In the genomic region with DNA sequence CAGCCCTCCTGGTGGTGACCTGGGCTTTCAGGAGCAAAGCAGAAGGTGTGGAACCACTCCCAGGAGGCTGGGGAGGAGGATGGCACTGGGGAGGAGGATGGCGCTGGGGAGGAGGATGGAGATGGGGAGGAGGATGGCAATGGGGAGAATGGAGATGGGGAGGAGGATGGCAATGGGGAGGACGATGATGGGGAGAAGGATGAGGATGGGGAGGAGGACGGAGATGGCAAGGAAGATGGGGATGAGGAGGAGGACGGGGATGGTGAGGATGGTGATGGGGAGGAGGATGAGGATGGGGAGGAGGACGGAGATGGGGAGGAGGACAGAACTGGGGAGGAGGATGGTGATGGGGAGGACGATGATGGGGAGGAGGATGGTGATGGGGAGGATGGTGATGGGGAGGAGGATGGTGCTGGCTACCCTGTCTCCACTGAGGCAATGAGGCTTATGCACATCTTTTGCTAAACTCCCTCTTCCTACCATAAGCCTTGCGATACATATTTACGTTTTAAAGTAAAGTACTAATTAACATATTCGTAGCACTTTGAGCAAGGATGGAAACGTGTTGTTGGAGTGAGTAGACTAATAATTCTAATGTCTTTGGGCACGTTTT, we compare ENCODE assay signal across 23 cellular contexts. TPM values are rescaled to one million over a fixed set of nuclear protein-coding genes. Genes with fewer than 3 reads are reported as not detected.
DNase-seq lines count a peak whose midpoint lies in the region; ATAC-seq, FAIRE-seq and TF ChIP-seq lines count a peak whose summit lies in the region.
"Had no signal": no experiment of that assay in that cellular context is flagged by ENCODE, and none has a peak within 500 bp of the region (broad histone marks: within the 10 kb centered on the region; RNA-seq: fewer than 3 reads in every experiment).

No MANE protein-coding gene starts in this region.

- H3K4ac ChIP-seq in neuronal stem cell (ENCODE audit: low read length) = no peak overlapping the region

- peaks cover 6 to 74% of the 10 kb centered on the region in 2 experiments for H3K27me3 ChIP-seq in HepG2 (ENCODE audit: control insufficient read depth in 1 of 2, insufficient read depth in 2 of 2, low read length in 2 of 2)
- no peaks in the 10 kb centered on the region for H3K27me3 ChIP-seq in right lobe of liver
- H3K27me3 ChIP-seq in neuronal stem cell (ENCODE audit: control insufficient read depth in 3 of 3, insufficient read depth in 3 of 3, low read depth in 1 of 3, low read length in 3 of 3) = peaks cover 0 to 11% (median 3%) of the 10 kb centered on the region in 3 experiments
- H3K27me3 ChIP-seq in upper lobe of right lung = peaks cover 17% of the 10 kb centered on the region
- H3K27me3 ChIP-seq in CD8-positive, alpha-beta memory T cell (ENCODE audit: insufficient read depth, low read length, poor library complexity, severe bottlenecking) = no peaks in the 10 kb centered on the region

- no peaks in the 10 kb centered on the region for H3K4me1 Mint-ChIP-seq in CD8-positive, alpha-beta memory T cell

- H2BK15ac ChIP-seq in neuronal stem cell (ENCODE audit: low read length) = no peak overlapping the region

- peaks cover 15 to 59% of the 10 kb centered on the region in 2 donors for H3K27me3 Mint-ChIP-seq in CD8-positive, alpha-beta memory T cell

- H3K9ac ChIP-seq in HepG2 (ENCODE audit: insufficient read depth, low read depth, low read length) (no peak overlapping the region), neuronal stem cell (ENCODE audit: low read depth, low read length, poor library complexity) (no peak overlapping the region)
- H3K9ac ChIP-seq: BLaER1 had no signal

- BruUV-seq in HepG2 (replicated peaks; lab: Mats Ljungman, UMichigan) = no TSS peak

- in situ Hi-C loops in HepG2 (cut with HindIII; ENCODE audit: extremely low pct_ligation_motif_present, low pct_unique_long_range_greater_than_20kb) = no loop called here

- H3K9me3 ChIP-seq in HepG2 (ENCODE audit: low read length) (no peaks in the 10 kb centered on the region), right lobe of liver (no peaks in the 10 kb centered on the region), neuronal stem cell (replicated peaks in 1 of 2; ENCODE audit: control insufficient read depth in 2 of 2, insufficient read depth in 1 of 2, low read depth in 1 of 2, low read length in 2 of 2) (no peaks in the 10 kb centered on the region), upper lobe of right lung (no peaks in the 10 kb centered on the region)
- H3K9me3 ChIP-seq in CD8-positive, alpha-beta memory T cell (ENCODE audit: low read length) = no peaks in the 10 kb centered on the region
- H3K9me3 ChIP-seq: BLaER1, HAP-1 had no signal

- no peak overlapping the region for H3K4me3 ChIP-seq in HepG2 (replicated peaks in 1 of 3; ENCODE audit: insufficient read depth in 1 of 3, low read depth in 2 of 3, low read length in 3 of 3)
- no peak overlapping the region for H3K4me3 ChIP-seq in right lobe of liver
- no peak overlapping the region for H3K4me3 ChIP-seq in neuronal stem cell (ENCODE audit: low read length in 2 of 2)
- H3K4me3 ChIP-seq in upper lobe of right lung = no peak overlapping the region
- no peak overlapping the region for H3K4me3 ChIP-seq in CD8-positive, alpha-beta memory T cell (ENCODE audit: low read length)
- H3K4me3 ChIP-seq: BLaER1, HAP-1 had no signal

- H3K79me2 ChIP-seq in HepG2 (ENCODE audit: insufficient read depth, low read length) = no peaks in the 10 kb centered on the region

- no peak for TF ChIP-seq EP300 in HepG2 (IDR thresholded peaks at IDR 0.05; ENCODE audit: low read depth in 2 of 2, low read length in 2 of 2)
- TF ChIP-seq EP300 in HepG2 (CRISPR knock-in tag; IDR thresholded peaks at IDR 0.05; ENCODE audit: borderline replicate concordance) = no peak

- H4K20me1 ChIP-seq in HepG2 (ENCODE audit: insufficient read depth, low read length) = no peaks in the 10 kb centered on the region
- H4K20me1 ChIP-seq: BLaER1 had no signal

- no peak for TF ChIP-seq RAD21 in HepG2 (CRISPR knock-in tag; IDR thresholded peaks at IDR 0.05)

- H3K36me3 ChIP-seq in HepG2 (replicated peaks in 1 of 2; ENCODE audit: control insufficient read depth in 1 of 2, insufficient read depth in 2 of 2, low read length in 2 of 2) (no peaks in the 10 kb centered on the region), right lobe of liver (no peaks in the 10 kb centered on the region), neuronal stem cell (replicated peaks in 1 of 2; ENCODE audit: control insufficient read depth in 2 of 2, insufficient read depth in 2 of 2, low read length in 2 of 2) (no peaks in the 10 kb centered on the region), upper lobe of right lung (no peaks in the 10 kb centered on the region)
- no peaks in the 10 kb centered on the region for H3K36me3 ChIP-seq in CD8-positive, alpha-beta memory T cell (ENCODE audit: insufficient read depth, low read length)
- H3K36me3 ChIP-seq: BLaER1, HAP-1 had no signal

- no peak overlapping the region for H3K14ac ChIP-seq in neuronal stem cell (ENCODE audit: low read length)

- no peak overlapping the region for H4K8ac ChIP-seq in neuronal stem cell (ENCODE audit: low read depth, low read length)

- peak overlapping the region; percentile 81 for H2BK12ac ChIP-seq in neuronal stem cell (ENCODE audit: low read length)

- TF ChIP-seq CTCF in HepG2 (CRISPR knock-in tag; IDR thresholded peaks at IDR 0.05) = no peak
- no peak for TF ChIP-seq CTCF in right lobe of liver (IDR thresholded peaks at IDR 0.05)
- no peak for TF ChIP-seq CTCF in upper lobe of right lung (IDR thresholded peaks at IDR 0.05)

- no peak overlapping the region for H2AK5ac ChIP-seq in neuronal stem cell (ENCODE audit: low read depth, low read length)

- no peak overlapping the region for H4K91ac ChIP-seq in neuronal stem cell (ENCODE audit: low read depth, low read length, poor library complexity)

- peaks cover 0 to 2% (median 0%) of the 10 kb centered on the region in 5 donors for H3K9me3 Mint-ChIP-seq in CD8-positive, alpha-beta memory T cell
- H3K9me3 Mint-ChIP-seq: CD8-positive, alpha-beta T cell had no signal

- 14% methylated on average over 11 of the region's 11 CpGs for WGBS in HepG2 (ENCODE audit: low lambda C conversion rate)
- 61% methylated on average over 9 of the region's 11 CpGs for WGBS in right lobe of liver (ENCODE audit: insufficient coverage, low coverage, low lambda C conversion rate, missing lambda C conversion rate)
- WGBS in neuronal stem cell (ENCODE audit: extremely low coverage in 2 of 2, insufficient read length in 2 of 2, insufficient replicate concordance in 1 of 2), 2 donors = 100% methylated on average over 5 of the region's 11 CpGs; no CpG with 5 or more reads in 1 of the 2 donors

- POLR2A ChIA-PET in HepG2 (lab: Yijun Ruan, JAX) = no interaction called here
- POLR2A ChIA-PET in CD8-positive, alpha-beta memory T cell (lab: Charles Lee) = no interaction called here

- H3K4me1 ChIP-seq in HepG2 (ENCODE audit: insufficient read depth, low read length) (no peaks in the 10 kb centered on the region), right lobe of liver (no peaks in the 10 kb centered on the region), neuronal stem cell (ENCODE audit: control insufficient read depth in 2 of 2, insufficient read depth in 1 of 2, low read depth in 1 of 2, low read length in 2 of 2) (peaks cover 5 to 16% of the 10 kb centered on the region in 2 donors), upper lobe of right lung (no peaks in the 10 kb centered on the region)
- no peaks in the 10 kb centered on the region for H3K4me1 ChIP-seq in CD8-positive, alpha-beta memory T cell (ENCODE audit: insufficient read depth, low read length)
- H3K4me1 ChIP-seq: HAP-1 had no signal

- no peak overlapping the region for H3K18ac ChIP-seq in neuronal stem cell (ENCODE audit: low read length)

- no peak overlapping the region for H3K4me3 Mint-ChIP-seq in CD8-positive, alpha-beta memory T cell
- H3K4me3 Mint-ChIP-seq: CD8-positive, alpha-beta T cell had no signal

- CTCF ChIA-PET in HepG2 (lab: Yijun Ruan, JAX; ENCODE audit: low intra/inter-chr PET ratio, low total read pairs) = no interaction called here
- CTCF ChIA-PET in CD8-positive, alpha-beta memory T cell (lab: Charles Lee) = no interaction called here

- no peak for FAIRE-seq in HepG2 (lab: Jason Lieb, UNC)
- FAIRE-seq: G401.6, GM12891, GM19239, H1 had no signal

- H3K4me2 ChIP-seq in HepG2 (ENCODE audit: low read depth, low read length) (no peak overlapping the region), neuronal stem cell (ENCODE audit: insufficient read depth, low read length, poor library complexity, severe bottlenecking) (no peak overlapping the region)

- H2AFZ ChIP-seq in HepG2 (ENCODE audit: low read length) = no peak overlapping the region
- H2AFZ ChIP-seq in neuronal stem cell (ENCODE audit: low read length) = no peak overlapping the region

- H3K79me1 ChIP-seq in neuronal stem cell (ENCODE audit: low read depth, low read length) = no peaks in the 10 kb centered on the region

- TF ChIP-seq POLR2A in HepG2 (IDR thresholded peaks at IDR 0.05; ENCODE audit: insufficient read depth in 1 of 2, low read depth in 2 of 2, low read length in 2 of 2) (no peak), right lobe of liver (IDR thresholded peaks at IDR 0.05) (no peak)

- no peak overlapping the region for H2BK5ac ChIP-seq in neuronal stem cell (ENCODE audit: low read length)

- H3K27ac ChIP-seq in HepG2 (ENCODE audit: extremely low read length, insufficient read depth, low read length) (no peak overlapping the region), right lobe of liver (no peak overlapping the region), neuronal stem cell (replicated peaks; ENCODE audit: low read length) (no peak overlapping the region), upper lobe of right lung (no peak overlapping the region)
- no peak overlapping the region for H3K27ac ChIP-seq in CD8-positive, alpha-beta memory T cell (ENCODE audit: low read depth, low read length)
- H3K27ac ChIP-seq: HL-60 had no signal

- H3K36me3 Mint-ChIP-seq in CD8-positive, alpha-beta memory T cell = peaks cover 0 to under 1% (median 0%) of the 10 kb centered on the region in 3 donors
- H3K36me3 Mint-ChIP-seq: CD8-positive, alpha-beta T cell had no signal

- ATAC-seq in HepG2 (no peak), right lobe of liver (no peak), upper lobe of right lung (peak; percentile 17)
- ATAC-seq: CD8-positive, alpha-beta T cell had no signal

- no peak for DNase-seq in HepG2 (ENCODE audit: low spot score)
- no peak for DNase-seq in right lobe of liver
- no peak for DNase-seq in neuronal stem cell (ENCODE audit: low spot score)
- DNase-seq in upper lobe of right lung = no peak
- DNase-seq in CD8-positive, alpha-beta memory T cell = no peak
- no peak for DNase-seq in NCI-H1930 (lab: John Stamatoyannopoulos, UW)
- no peak for DNase-seq in cerebellum (ENCODE audit: low spot score)
- DNase-seq: 8988T; CD8-positive, alpha-beta T cell; COR-L47; DMS 273 treated with DMSO at 0.1 percent for 48 hours; DMS53; DND-41; IMR-90 had no signal

- no peak overlapping the region for H2BK120ac ChIP-seq in neuronal stem cell (ENCODE audit: low read depth, low read length)

- intact Hi-C loops in HepG2 (cut with micrococcal nuclease; ENCODE audit: unreplicated experiment) = no loop called here
- intact Hi-C loops in right lobe of liver (cut with DNase I) = no loop called here
- intact Hi-C loops in upper lobe of right lung (cut with DNase I) = no loop called here

- H3K23ac ChIP-seq in neuronal stem cell (ENCODE audit: low read depth, low read length, poor library complexity) = peak overlapping the region; percentile 50

- H3K27ac Mint-ChIP-seq in CD8-positive, alpha-beta memory T cell = peak overlapping the region in 1 of 8 donors; percentile 86
- H3K27ac Mint-ChIP-seq: CD8-positive, alpha-beta T cell had no signal

RNA-seq across cellular contexts. Expression of gene SMOC2, which starts 7.4 kb away (rescaled TPM):
- total RNA-seq in HepG2 (2016; rRNA removed; fragmentation: Illumina TruSeq; extraction: Trizol) (not detected in 2 replicates), right lobe of liver (1 to 10 TPM in 3 of 6 experiments, under 1 TPM in 3; 0.42 to 3.5 (median 1.2) TPM), upper lobe of right lung (33.1 TPM), cerebellum (1.9 TPM)
- total RNA-seq in HepG2 (2016; cell fraction: cytosol; rRNA removed; fragmentation: Illumina TruSeq; extraction: Trizol; ENCODE audit: low read depth) = not detected in 2 replicates
- not detected in 2 replicates for total RNA-seq in HepG2 (2016; cell fraction: insoluble cytoplasmic fraction; rRNA removed; fragmentation: Illumina TruSeq; extraction: Trizol)
- not detected in 2 replicates for total RNA-seq in HepG2 (2016; cell fraction: membrane; rRNA removed; fragmentation: Illumina TruSeq; extraction: Trizol)
- total RNA-seq in HepG2 (2016; cell fraction: nucleus; rRNA removed; fragmentation: Illumina TruSeq; extraction: Trizol) = not detected in 2 replicates
- not detected in 2 replicates for polyA plus RNA-seq in HepG2 (2011; rRNA removed)
- polyA plus RNA-seq in HepG2 (2011; cell fraction: cytosol; rRNA removed) = not detected in 2 replicates
- polyA plus RNA-seq in HepG2 (2011; cell fraction: nucleus; rRNA removed) = not detected in 2 replicates
- polyA plus RNA-seq in HepG2 (2012) = not detected in 2 replicates
- polyA plus RNA-seq in HepG2 (2016; cell fraction: cytosol; fragmentation: Illumina TruSeq; extraction: Trizol; ENCODE audit: low read depth) = not detected in 2 replicates
- polyA plus RNA-seq in HepG2 (2016; cell fraction: insoluble cytoplasmic fraction; fragmentation: Illumina TruSeq; extraction: Trizol; ENCODE audit: low read depth) = not detected in 2 replicates
- polyA plus RNA-seq in HepG2 (2016; cell fraction: membrane; fragmentation: Illumina TruSeq; extraction: Trizol; ENCODE audit: low read depth) = not detected in 2 replicates
- not detected in 2 replicates for polyA plus RNA-seq in HepG2 (2016; cell fraction: nucleus; fragmentation: Illumina TruSeq; extraction: Trizol; ENCODE audit: insufficient read depth, low read depth)
- not detected in 2 replicates for polyA minus RNA-seq in HepG2 (2011; rRNA and poly(A)+ RNA removed; ENCODE audit: low replicate concordance)
- polyA minus RNA-seq in HepG2 (2011; cell fraction: cytosol; rRNA and poly(A)+ RNA removed) = not detected in 2 replicates
- not detected in 2 replicates for polyA minus RNA-seq in HepG2 (2011; cell fraction: nucleus; rRNA and poly(A)+ RNA removed)
- polyA plus RNA-seq in neuronal stem cell (2013, experiment 1 of 2) = 0.20 TPM
- polyA plus RNA-seq in neuronal stem cell (2013, experiment 2 of 2) = 0.11 TPM
- not detected for total RNA-seq in CD8-positive, alpha-beta memory T cell
- not detected for polyA plus RNA-seq in CD8-positive, alpha-beta memory T cell
- total RNA-seq: CD8-positive, alpha-beta T cell; HT1080; IMR-90 had no signal
- polyA plus RNA-seq: AG04450, IMR-90 had no signal
